In the genomic region with DNA sequence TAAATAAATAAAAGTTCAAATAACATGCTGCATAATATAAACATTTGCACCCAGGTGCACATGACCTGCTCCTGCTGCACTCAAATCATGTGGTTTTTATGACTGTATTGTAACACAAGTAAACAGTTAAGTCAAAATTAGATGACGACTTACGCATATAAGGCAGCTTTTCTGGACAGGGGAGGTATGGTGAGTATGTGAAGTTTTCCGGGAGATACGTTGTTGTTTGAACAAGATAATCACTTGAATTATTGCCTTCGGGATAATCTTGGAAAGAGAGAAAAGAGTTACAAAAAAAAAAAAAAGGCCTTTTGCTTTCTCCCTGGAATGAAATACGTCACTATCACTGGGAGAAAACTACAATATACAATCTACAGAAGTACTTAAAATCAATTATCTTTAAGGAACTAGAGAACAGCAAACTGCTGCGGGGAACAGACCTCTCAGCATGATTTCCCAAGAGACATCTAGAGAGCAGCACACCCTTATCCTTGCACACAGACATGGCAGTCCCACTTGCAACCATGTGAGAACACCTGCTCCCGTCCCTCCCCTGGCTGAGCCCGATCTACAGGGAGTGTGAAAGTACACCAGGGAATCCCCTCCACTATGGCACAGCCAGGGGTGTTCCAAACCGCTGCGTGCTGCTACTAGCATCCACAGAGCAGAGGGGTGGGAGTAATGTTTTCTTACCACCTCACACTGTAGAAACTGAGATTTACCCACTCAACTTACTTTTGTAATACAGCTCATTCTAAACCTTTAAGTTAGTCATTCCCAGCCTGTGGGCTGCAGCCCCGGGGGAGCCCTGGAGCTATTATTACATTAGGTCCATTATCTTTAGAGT, we compare ENCODE assay signal across 8 cellular contexts. TPM values are rescaled to one million over a fixed set of nuclear protein-coding genes. Genes with fewer than 3 reads are reported as not detected.
DNase-seq lines count a peak whose midpoint lies in the region; ATAC-seq, FAIRE-seq and TF ChIP-seq lines count a peak whose summit lies in the region.

No MANE protein-coding gene starts in this region.

- in situ Hi-C loops in brain microvascular endothelial cell (cut with HindIII; ENCODE audit: low pct_ligation_motif_present, low sequenced_read_pairs), result no loop called here

- TF ChIP-seq CTCF in brain microvascular endothelial cell (IDR thresholded peaks at IDR 0.05; ENCODE audit: low read depth, low read length, missing control alignments), result no peak
- TF ChIP-seq CTCF in uterus (IDR thresholded peaks at IDR 0.05), result no peak

- intact Hi-C loops in uterus (cut with DNase I; ENCODE audit: low total_unique reads), result no loop called here

- H3K27me3 ChIP-seq in brain microvascular endothelial cell (replicated peaks) (no peaks in the 10 kb centered on the region), uterus (no peaks in the 10 kb centered on the region)

- H3K4me3 ChIP-seq in brain microvascular endothelial cell (ENCODE audit: low read depth, low read length) (no peak overlapping the region), uterus (no peak overlapping the region)

- no peak for TF ChIP-seq POLR2A in uterus (IDR thresholded peaks at IDR 0.05)
- TF ChIP-seq POLR2A in H54 (IDR thresholded peaks at IDR 0.05; ENCODE audit: low read depth, low read length), result no peak

- H3K36me3 ChIP-seq in brain microvascular endothelial cell (replicated peaks), result no peaks in the 10 kb centered on the region
- H3K36me3 ChIP-seq in uterus, result no peaks in the 10 kb centered on the region

- H3K4me1 ChIP-seq in uterus, result no peaks in the 10 kb centered on the region

- H3K27ac ChIP-seq in brain microvascular endothelial cell (no peak overlapping the region), uterus (no peak overlapping the region)

- FAIRE-seq in H54 (lab: Jason Lieb, UNC), result no peak

- H3K9me3 ChIP-seq in uterus, result no peaks in the 10 kb centered on the region

- peak; percentile 73 for ATAC-seq in GM18861 (IDR thresholded peaks at IDR 0.05; ENCODE audit: unreplicated experiment)

- DNase-seq in GOT3 (lab: John Stamatoyannopoulos, UW) (peak; percentile 5), NCI-H1105 (lab: John Stamatoyannopoulos, UW) (peak; percentile 75), brain microvascular endothelial cell (peak; percentile 12), uterus (no peak), GDM1 (lab: John Stamatoyannopoulos, UW) (no peak), superior temporal gyrus (ENCODE audit: extremely low spot score) (no peak), H54 (ENCODE audit: insufficient read length, low spot score) (no peak)

RNA-seq across cellular contexts. Expression of a gene that starts 26.3 kb away (rescaled TPM):
- 10 to 100 TPM in 1 of 4 donors, 1 to 10 TPM in 3; 1.5 to 11.8 (median 3.9) TPM for total RNA-seq in uterus

Comparison
In these comparisons a context has a peak if more than half of its experiments do, and no peak if none do; other contexts are left out.
1. DNase-seq: peak in GOT3 (single experiment), NCI-H1105 (single experiment) and brain microvascular endothelial cell (single experiment); none in uterus (0 of 2), GDM1 (single experiment), superior temporal gyrus (single experiment) and H54 (single experiment).